In the genomic region with DNA sequence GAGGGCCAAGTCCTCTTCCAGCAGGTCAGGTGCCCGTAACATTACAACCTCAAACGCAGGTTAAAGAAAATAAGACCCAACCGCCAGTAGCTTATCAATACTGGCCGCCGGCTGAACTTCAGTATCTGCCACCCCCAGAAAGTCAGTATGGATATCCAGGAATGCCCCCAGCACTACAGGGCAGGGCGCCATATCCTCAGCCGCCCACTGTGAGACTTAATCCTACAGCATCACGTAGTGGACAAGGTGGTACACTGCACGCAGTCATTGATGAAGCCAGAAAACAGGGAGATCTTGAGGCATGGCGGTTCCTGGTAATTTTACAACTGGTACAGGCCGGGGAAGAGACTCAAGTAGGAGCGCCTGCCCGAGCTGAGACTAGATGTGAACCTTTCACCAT, we compare ENCODE assay signal across 8 cellular contexts. TPM values are rescaled to one million over a fixed set of nuclear protein-coding genes. Genes with fewer than 3 reads are reported as not detected.
DNase-seq lines count a peak whose midpoint lies in the region; ATAC-seq and TF ChIP-seq lines count a peak whose summit lies in the region.
"Not testable (repeated sequence)": the region's sequence is repeated elsewhere in the genome, so short reads cannot be mapped to it uniquely, and the experiment has no call there.

No MANE protein-coding gene starts in this region.

- not testable (repeated sequence) for H3K9me3 ChIP-seq in ascending aorta; naive thymus-derived CD4-positive, alpha-beta T cell (ENCODE audit: control insufficient read depth in 2 of 3, low read length in 3 of 3); uterus

- CTCF ChIA-PET in GM10248 (lab: Yijun Ruan, JAX) (interaction anchor here (1.0 to 1.2 kb wide), 3 partner anchors 13 to 532 kb away, joined by 3 read pairs; no protein-coding TSS in a partner anchor), RWPE1 (lab: Yijun Ruan, JAX) (interaction anchor here (0.6 kb wide), 1 partner anchor 19 kb away, joined by 3 read pairs; no protein-coding TSS in a partner anchor)
- CTCF ChIA-PET in naive thymus-derived CD4-positive, alpha-beta T cell (lab: Charles Lee), result interaction anchor here (0.6 to 0.8 kb wide), 2 partner anchors 91 to 532 kb away, joined by 3 read pairs; no protein-coding TSS in a partner anchor

- H3K36me3 ChIP-seq in ascending aorta; naive thymus-derived CD4-positive, alpha-beta T cell (ENCODE audit: control insufficient read depth in 2 of 3, insufficient read depth in 3 of 3, low read length in 3 of 3); uterus: not testable (repeated sequence)

- ATAC-seq in GM21529 (IDR thresholded peaks at IDR 0.05; ENCODE audit: unreplicated experiment) (peak; percentile 63), HG03354 (IDR thresholded peaks at IDR 0.05; ENCODE audit: poor library complexity, severe bottlenecking, unreplicated experiment) (peak; percentile 81)
- ATAC-seq in naive thymus-derived CD4-positive, alpha-beta T cell, result peak; percentile 94

- H3K4me1 ChIP-seq in ascending aorta; naive thymus-derived CD4-positive, alpha-beta T cell (ENCODE audit: control insufficient read depth in 2 of 2, insufficient read depth in 2 of 2, low read length in 2 of 2); uterus: not testable (repeated sequence)

- H3K27me3 ChIP-seq in ascending aorta; naive thymus-derived CD4-positive, alpha-beta T cell (ENCODE audit: control insufficient read depth in 2 of 2, insufficient read depth in 2 of 2, low read length in 2 of 2); uterus: not testable (repeated sequence)

- not testable (repeated sequence) for H3K27me3 Mint-ChIP-seq in naive thymus-derived CD4-positive, alpha-beta T cell

- H3K4me3 ChIP-seq in ascending aorta; naive thymus-derived CD4-positive, alpha-beta T cell (ENCODE audit: low read length); uterus: not testable (repeated sequence)

- not testable (repeated sequence) for H3K27ac ChIP-seq in RWPE1; ascending aorta; naive thymus-derived CD4-positive, alpha-beta T cell (ENCODE audit: low read depth, low read length); uterus

- not testable (repeated sequence) for DNase-seq in GM10248 (ENCODE audit: extremely low spot score); RWPE1 (ENCODE audit: low spot score); ascending aorta (ENCODE audit: low spot score in 2 of 2); uterus
- DNase-seq in germinal center (ENCODE audit: low spot score), result peak; percentile 25
- peak in 1 of 9 donors; percentile 36 for DNase-seq in naive thymus-derived CD4-positive, alpha-beta T cell

- not testable (repeated sequence) for H3K4me3 Mint-ChIP-seq in naive thymus-derived CD4-positive, alpha-beta T cell

- TF ChIP-seq CTCF in GM10248 (IDR thresholded peaks at IDR 0.05; ENCODE audit: control extremely low read depth, extremely low read depth, low read depth, missing control alignments), result peak; percentile 66
- TF ChIP-seq CTCF in RWPE1 (conservative IDR thresholded peaks at IDR 0.05; ENCODE audit: low read depth), result peak; percentile 57
- peak; percentile 28 to 39 (median 39) for TF ChIP-seq CTCF in ascending aorta (IDR thresholded peaks at IDR 0.05)
- peak in 3 of 4 experiments; percentile 11 to 36 (median 25) for TF ChIP-seq CTCF in uterus (IDR thresholded peaks at IDR 0.05)

- POLR2A ChIA-PET in GM10248 (lab: Yijun Ruan, JAX); RWPE1 (lab: Yijun Ruan, JAX; ENCODE audit: low non-redundant PET); naive thymus-derived CD4-positive, alpha-beta T cell (lab: Charles Lee): not testable (repeated sequence)

- not testable (repeated sequence) for H3K9me3 Mint-ChIP-seq in naive thymus-derived CD4-positive, alpha-beta T cell

- TF ChIP-seq POLR2A in uterus (IDR thresholded peaks at IDR 0.05), result not testable (repeated sequence)

- H3K4me1 Mint-ChIP-seq in naive thymus-derived CD4-positive, alpha-beta T cell, result peaks cover 4 to 19% (median 12%) of the 10 kb centered on the region in 7 donors

- intact Hi-C loops in ascending aorta (cut with DNase I); uterus (cut with DNase I; ENCODE audit: low total_unique reads): not testable (repeated sequence)
- intact Hi-C loops in naive thymus-derived CD4-positive, alpha-beta T cell (cut with micrococcal nuclease), result loop anchor here (2.0 to 10.0 kb wide), 2 partner anchors 17 to 841 kb away; a partner anchor contains a TSS

- peak overlapping the region in 2 of 9 donors; percentile 0 to 1 for H3K27ac Mint-ChIP-seq in naive thymus-derived CD4-positive, alpha-beta T cell

- H3K36me3 Mint-ChIP-seq in naive thymus-derived CD4-positive, alpha-beta T cell, result not testable (repeated sequence)

RNA-seq across cellular contexts. Expression of a gene that starts 7.0 kb away (rescaled TPM):
- total RNA-seq in ascending aorta (654 TPM), uterus (1,000 to 10,000 TPM; 1,386 to 3,757 (median 1,892) TPM)
- total RNA-seq in naive thymus-derived CD4-positive, alpha-beta T cell, result 1,000 to 10,000 TPM; 1,072 to 1,652 (median 1,599) TPM
- 1,000 to 10,000 TPM; 1,238 to 1,434 TPM for polyA plus RNA-seq in naive thymus-derived CD4-positive, alpha-beta T cell

RNA-seq across cellular contexts. Expression of a gene that starts 16.6 kb away (rescaled TPM):
- total RNA-seq in ascending aorta (16.5 TPM), uterus (10 to 100 TPM; 16.1 to 42.0 (median 25.7) TPM)
- 10 to 100 TPM; 31.9 to 68.2 (median 54.2) TPM for total RNA-seq in naive thymus-derived CD4-positive, alpha-beta T cell
- polyA plus RNA-seq in naive thymus-derived CD4-positive, alpha-beta T cell, result 10 to 100 TPM; 10.5 to 16.3 TPM

RNA-seq across cellular contexts. Expression of a gene that starts 30.9 kb away (rescaled TPM):
- total RNA-seq in ascending aorta (1.3 TPM), uterus (10 to 100 TPM in 3 of 4 donors, 1 to 10 TPM in 1; 5.1 to 39.5 (median 17.0) TPM)
- total RNA-seq in naive thymus-derived CD4-positive, alpha-beta T cell, result 10 to 100 TPM in 3 of 5 experiments, 1 to 10 TPM in 2; 5.5 to 21.7 (median 10.9) TPM
- polyA plus RNA-seq in naive thymus-derived CD4-positive, alpha-beta T cell, result 1 to 10 TPM; 3.4 to 3.8 TPM
